In the genomic region with DNA sequence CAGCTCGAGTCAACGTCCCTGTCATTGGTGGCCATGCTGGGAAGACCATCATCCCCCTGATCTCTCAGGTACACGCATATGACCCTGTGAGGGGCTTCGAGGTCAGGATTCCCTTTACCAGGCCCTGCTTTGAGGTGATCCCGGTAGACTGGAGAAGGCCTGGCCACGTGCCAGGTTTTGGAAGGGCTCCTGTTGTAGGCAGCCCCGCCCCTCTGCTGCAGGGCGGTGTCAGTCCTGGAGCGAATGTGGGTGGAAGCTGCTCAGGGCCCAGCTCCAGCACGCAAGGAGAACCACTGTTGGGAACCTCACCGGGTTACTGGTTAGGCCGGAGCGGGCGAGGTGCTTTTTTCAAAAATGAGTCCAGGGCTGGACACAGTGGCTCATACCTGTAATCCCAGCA, we compare ENCODE assay signal across 13 cellular contexts. TPM values are rescaled to one million over a fixed set of nuclear protein-coding genes. Genes with fewer than 3 reads are reported as not detected.
DNase-seq lines count a peak whose midpoint lies in the region; ATAC-seq, FAIRE-seq and TF ChIP-seq lines count a peak whose summit lies in the region.
"Had no signal": no experiment of that assay in that cellular context is flagged by ENCODE, and none has a peak within 500 bp of the region (broad histone marks: within the 10 kb centered on the region; RNA-seq: fewer than 3 reads in every experiment).

No MANE protein-coding gene starts in this region.

- H3K36me3 ChIP-seq in HEK293 (ENCODE audit: control insufficient read depth in 2 of 2, insufficient read depth in 1 of 2, low read length in 2 of 2) (peaks cover 20 to 89% of the 10 kb centered on the region in 2 experiments), GM12878 (ENCODE audit: control insufficient read depth in 2 of 2, insufficient read depth in 2 of 2, low read length in 1 of 2) (peaks cover 31 to 58% of the 10 kb centered on the region in 2 experiments)

- 94% methylated on average over 14 of the region's 14 CpGs for WGBS in GM12878 (ENCODE audit: insufficient coverage, insufficient replicate concordance, low lambda C conversion rate, missing lambda C conversion rate)

- no peak overlapping the region for H2AFZ ChIP-seq in GM12878 (ENCODE audit: control insufficient read depth, low read depth, low read length)

- POLR2A ChIA-PET in HEK293 (lab: Yijun Ruan, JAX) (interaction anchor here (0.6 to 1.0 kb wide), 2 partner anchors 16 to 266 kb away, joined by 5 to 8 read pairs; partner anchors contain the start of genes MDH2 and STYXL1), GM12878 (lab: Charles Lee) (interaction anchor here (0.6 kb wide), 1 partner anchor 36 kb away, joined by 3 read pairs; no protein-coding TSS in a partner anchor)

- H3K27ac ChIP-seq in HEK293 (ENCODE audit: extremely low read depth, low read depth, low read length): no peak overlapping the region
- H3K27ac ChIP-seq in GM12878 (ENCODE audit: control insufficient read depth, insufficient read depth): no peak overlapping the region
- H3K27ac ChIP-seq: KMS-11 had no signal

- H3K9me3 ChIP-seq in HEK293 (ENCODE audit: control insufficient read depth, insufficient read depth, low read depth, low read length): no peaks in the 10 kb centered on the region
- no peaks in the 10 kb centered on the region for H3K9me3 ChIP-seq in GM12878 (replicated peaks; ENCODE audit: control insufficient read depth, insufficient read depth, low read length)

- CTCF ChIA-PET in HEK293 (lab: Yijun Ruan, JAX) (interaction anchor here (0.8 to 0.9 kb wide), 2 partner anchors 15 to 115 kb away, joined by 3 to 5 read pairs; no protein-coding TSS in a partner anchor), GM12878 (lab: Yijun Ruan, JAX) (no interaction called here)

- no peaks in the 10 kb centered on the region for H3K4me1 ChIP-seq in HEK293 (ENCODE audit: control insufficient read depth, insufficient read depth, low read length)
- H3K4me1 ChIP-seq in GM12878 (ENCODE audit: control insufficient read depth, insufficient read depth, low read length): no peaks in the 10 kb centered on the region; the same call in 1 of the 2 replicates

- RAD21 ChIA-PET in GM12878 (lab: Charles Lee; ENCODE audit: unreplicated experiment): no interaction called here

- intact Hi-C loops in GM12878 (cut with micrococcal nuclease; ENCODE audit: unreplicated experiment): no loop called here

- in situ Hi-C loops in GM12878 (cut with MboI): no loop called here

- no peak overlapping the region for H3K4me2 ChIP-seq in GM12878 (ENCODE audit: control insufficient read depth, insufficient read depth)
- H3K4me2 ChIP-seq: KMS-11 had no signal

- peak; percentile 59 for DNase-seq in COR-L47 (lab: John Stamatoyannopoulos, UW)
- DNase-seq in GM12878 (ENCODE audit: low read depth, low spot score): no peak
- peak; percentile 75 for DNase-seq in left lobe of liver (ENCODE audit: low spot score)
- no peak for DNase-seq in D721Med (ENCODE audit: insufficient read length, low spot score)
- no peak for DNase-seq in occipital lobe (lab: John Stamatoyannopoulos, UW)
- no peak for DNase-seq in amniotic stem cell (lab: John Stamatoyannopoulos, UW)
- DNase-seq: CD8-positive, alpha-beta T cell; effector memory CD8-positive, alpha-beta T cell; natural killer cell; NCI-H446; RPMI8226 had no signal

- H3K4me3 ChIP-seq in HEK293 (ENCODE audit: low read depth, low read length) (no peak overlapping the region), GM12878 (no peak overlapping the region)

- TF ChIP-seq RAD21 in GM12878 (IDR thresholded peaks at IDR 0.05; ENCODE audit: insufficient read depth, low read depth, low read length): no peak

- BruUV-seq in GM12878 (replicated peaks; lab: Mats Ljungman, UMichigan): no TSS peak

- SMC1A ChIA-PET in GM12878 (lab: Charles Lee; ENCODE audit: uncharacterized antibody, unreplicated experiment): interaction anchor here (1.0 kb wide), 1 partner anchor 199 kb away, joined by 3 read pairs; no protein-coding TSS in a partner anchor

- H3K79me2 ChIP-seq in GM12878 (ENCODE audit: control insufficient read depth, insufficient read depth, low read length): no peaks in the 10 kb centered on the region

- no peak overlapping the region for H3K9ac ChIP-seq in GM12878 (ENCODE audit: control insufficient read depth, insufficient read depth, low read length)
- H3K9ac ChIP-seq: KMS-11 had no signal

- TF ChIP-seq POLR2A in GM12878 (IDR thresholded peaks at IDR 0.05; ENCODE audit: low read depth, low read length): 0 out of 2 replicates have a peak, but pooled peaks have one; percentile 35

- no peak for TF ChIP-seq CTCF in HEK293 (tag by site-specific recombination; IDR thresholded peaks at IDR 0.05)
- TF ChIP-seq CTCF in GM12878 (IDR thresholded peaks at IDR 0.05 in 2 of 3, conservative IDR thresholded peaks at IDR 0.05 in 1 of 3; ENCODE audit: control insufficient read depth in 2 of 3, extremely low read depth in 1 of 3, insufficient read depth in 1 of 3, low read depth in 3 of 3, low read length in 3 of 3): no peak
- TF ChIP-seq CTCF in D721Med (IDR thresholded peaks at IDR 0.05; ENCODE audit: insufficient read depth, missing control alignments): no peak

- TF ChIP-seq EP300 in GM12878 (IDR thresholded peaks at IDR 0.05; ENCODE audit: borderline replicate concordance in 1 of 2, control insufficient read depth in 1 of 2, low read depth in 2 of 2, low read length in 2 of 2): no peak

- H4K20me1 ChIP-seq in GM12878 (ENCODE audit: control insufficient read depth, insufficient read depth): no peaks in the 10 kb centered on the region

- FAIRE-seq in GM12878 (lab: Jason Lieb, UNC) (no peak), D721Med (lab: Jason Lieb, UNC) (no peak)

- H3K27me3 ChIP-seq in GM12878 (replicated peaks in 1 of 2; ENCODE audit: control insufficient read depth in 2 of 2, insufficient read depth in 2 of 2, low read length in 1 of 2): no peaks in the 10 kb centered on the region

- ATAC-seq in GM12878 (no peak), left lobe of liver (peak; percentile 44)
- ATAC-seq: CD8-positive, alpha-beta T cell; effector memory CD8-positive, alpha-beta T cell; natural killer cell had no signal

TF ChIP-seq in HEK293, 187 proteins besides CTCF, POLR2A, EP300 and RAD21 (continues in another document):
- TF ChIP-seq ZNF664 (tag by site-specific recombination; IDR thresholded peaks at IDR 0.05): no peak
- TF ChIP-seq ZNF366 (tag by site-specific recombination; conservative IDR thresholded peaks at IDR 0.05): no peak
- TF ChIP-seq ZNF660 (tag by site-specific recombination; IDR thresholded peaks at IDR 0.05): 0 out of 2 replicates have a peak, but pooled peaks have one; percentile 36
- 0 out of 2 replicates have a peak, but pooled peaks have one; percentile 12 for TF ChIP-seq ZNF350 (tag by site-specific recombination; IDR thresholded peaks at IDR 0.05)
- TF ChIP-seq ZFHX2 (tag by site-specific recombination; conservative IDR thresholded peaks at IDR 0.05): 0 out of 2 replicates have a peak, but pooled peaks have one; percentile 32
- TF ChIP-seq ZNF133 (tag by site-specific recombination; IDR thresholded peaks at IDR 0.05): no peak

TF ChIP-seq in GM12878, 131 proteins besides CTCF, POLR2A, EP300 and RAD21 (continues in another document):
- no peak for TF ChIP-seq EED (IDR thresholded peaks at IDR 0.05; ENCODE audit: low read depth)
- TF ChIP-seq, protein P1, sequence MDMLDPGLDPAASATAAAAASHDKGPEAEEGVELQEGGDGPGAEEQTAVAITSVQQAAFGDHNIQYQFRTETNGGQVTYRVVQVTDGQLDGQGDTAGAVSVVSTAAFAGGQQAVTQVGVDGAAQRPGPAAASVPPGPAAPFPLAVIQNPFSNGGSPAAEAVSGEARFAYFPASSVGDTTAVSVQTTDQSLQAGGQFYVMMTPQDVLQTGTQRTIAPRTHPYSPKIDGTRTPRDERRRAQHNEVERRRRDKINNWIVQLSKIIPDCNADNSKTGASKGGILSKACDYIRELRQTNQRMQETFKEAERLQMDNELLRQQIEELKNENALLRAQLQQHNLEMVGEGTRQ (IDR thresholded peaks at IDR 0.05; ENCODE audit: borderline replicate concordance, low read depth, low read length): no peak

RNA-seq across cellular contexts. Expression of gene MDH2, which starts 15.6 kb away (rescaled TPM):
- 72.2 and 76.1 TPM in 2 replicates for total RNA-seq in GM12878 (2013; cell fraction: nucleolus; rRNA removed)
- total RNA-seq in GM12878 (2014; rRNA removed) (237 and 266 TPM in 2 replicates), GM12878 (2014; rRNA removed; fragmentation: Illumina TruSeq; extraction: Trizol) (107 and 109 TPM in 2 replicates), GM12878 (2021) (351 and 364 TPM in 2 replicates), left lobe of liver (184 TPM), occipital lobe (34.8 TPM)
- polyA plus RNA-seq in GM12878 (2011; ENCODE audit: low read depth): 98.8 TPM
- polyA plus RNA-seq in GM12878 (2011; rRNA removed) (47.7 and 170 TPM in 2 replicates), GM12878 (2014; fragmentation: Illumina TruSeq; extraction: Trizol) (132 and 233 TPM in 2 replicates), GM12878 (2014; fragmentation: Nextera tagmentation; extraction: Ambion mirVana) (100 to 1,000 TPM; 106 to 131 TPM), GM12878 (2014; rRNA removed) (118 and 151 TPM in 2 replicates), GM12878 (2016; fragmentation: Nextera tagmentation; extraction: Ambion mirVana) (100 to 1,000 TPM; 491 to 530 TPM)
- polyA plus RNA-seq in GM12878 (2011; cell fraction: cytosol; rRNA removed): 135 and 168 TPM in 2 replicates
- polyA plus RNA-seq in GM12878 (2011; cell fraction: nucleus; rRNA removed): 180 and 224 TPM in 2 replicates
- polyA plus RNA-seq in GM12878 (2012): 161 and 211 TPM in 2 replicates
- 94.0 and 114 TPM in 2 replicates for polyA minus RNA-seq in GM12878 (2011; rRNA and poly(A)+ RNA removed)
- polyA minus RNA-seq in GM12878 (2011; cell fraction: cytosol; rRNA and poly(A)+ RNA removed): 144 and 146 TPM in 2 replicates
- 43.5 and 74.1 TPM in 2 replicates for polyA minus RNA-seq in GM12878 (2011; cell fraction: nucleus; rRNA and poly(A)+ RNA removed)

RNA-seq across cellular contexts. Expression of gene STYXL1, which starts 15.7 kb away (rescaled TPM):
- total RNA-seq in GM12878 (2013; cell fraction: nucleolus; rRNA removed): 16.9 and 17.2 TPM in 2 replicates
- 40.2 and 43.4 TPM in 2 replicates for total RNA-seq in GM12878 (2014; rRNA removed)
- 38.0 and 38.8 TPM in 2 replicates for total RNA-seq in GM12878 (2014; rRNA removed; fragmentation: Illumina TruSeq; extraction: Trizol)
- 25.6 and 29.3 TPM in 2 replicates for total RNA-seq in GM12878 (2021)
- polyA plus RNA-seq in GM12878 (2011; ENCODE audit: low read depth): 36.9 TPM
- 23.8 and 34.6 TPM in 2 replicates for polyA plus RNA-seq in GM12878 (2011; rRNA removed)
- 32.1 and 44.0 TPM in 2 replicates for polyA plus RNA-seq in GM12878 (2011; cell fraction: cytosol; rRNA removed)
- polyA plus RNA-seq in GM12878 (2011; cell fraction: nucleus; rRNA removed): 22.8 and 23.2 TPM in 2 replicates
- polyA plus RNA-seq in GM12878 (2012): 28.9 and 42.6 TPM in 2 replicates
- polyA plus RNA-seq in GM12878 (2014; fragmentation: Illumina TruSeq; extraction: Trizol): 44.3 and 58.3 TPM in 2 replicates
- 10 to 100 TPM; 18.4 to 33.3 TPM for polyA plus RNA-seq in GM12878 (2014; fragmentation: Nextera tagmentation; extraction: Ambion mirVana)
- 39.7 and 46.7 TPM in 2 replicates for polyA plus RNA-seq in GM12878 (2014; rRNA removed)
- polyA plus RNA-seq in GM12878 (2016; fragmentation: Nextera tagmentation; extraction: Ambion mirVana): 10 to 100 TPM; 61.4 to 65.9 TPM
- 17.1 and 19.3 TPM in 2 replicates for polyA minus RNA-seq in GM12878 (2011; rRNA and poly(A)+ RNA removed)
- polyA minus RNA-seq in GM12878 (2011; cell fraction: cytosol; rRNA and poly(A)+ RNA removed): 4.1 and 5.6 TPM in 2 replicates
- polyA minus RNA-seq in GM12878 (2011; cell fraction: nucleus; rRNA and poly(A)+ RNA removed): 4.7 and 7.5 TPM in 2 replicates
- total RNA-seq in left lobe of liver: 17.6 TPM
- 18.4 TPM for total RNA-seq in occipital lobe

Comparison
In these comparisons a context has a peak if more than half of its experiments do, and no peak if none do; other contexts are left out.
1. DNase-seq: peak in COR-L47 (single experiment) and left lobe of liver (single experiment); none in GM12878 (single experiment), D721Med (single experiment), occipital lobe (single experiment) and amniotic stem cell (single experiment).